1 cellular context compared by ENCODE assay signal in the genomic region with DNA sequence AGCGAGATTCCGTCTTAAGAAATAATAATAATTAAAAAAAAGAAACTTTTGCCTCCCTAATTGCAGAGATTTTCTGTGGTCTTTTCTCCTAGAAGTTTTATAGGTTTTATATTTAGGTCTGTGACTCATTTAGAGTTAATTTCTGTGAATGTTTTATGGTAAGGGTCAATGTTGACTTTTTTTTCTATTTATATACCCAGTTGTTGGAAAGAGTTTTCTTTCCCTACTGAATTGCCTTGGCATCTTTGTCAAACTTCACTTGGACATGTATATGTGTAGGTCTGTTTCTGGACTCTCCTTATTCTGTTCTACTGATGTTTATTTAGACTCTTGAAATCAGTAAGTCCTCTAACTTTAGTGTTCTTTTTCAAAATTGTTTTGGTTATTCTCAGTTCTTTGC.
TF ChIP-seq lines count a peak whose summit lies in the region.

No MANE protein-coding gene starts in this region.

TF ChIP-seq in IMR-90, 13 proteins besides CTCF, POLR2A, EP300 and RAD21:
- no peak for TF ChIP-seq RFX5 (IDR thresholded peaks at IDR 0.05; ENCODE audit: low read depth, low read length)
- TF ChIP-seq MXI1 (IDR thresholded peaks at IDR 0.05; ENCODE audit: borderline replicate concordance, low read depth, low read length): no peak
